Comparison of ENCODE assay signal across 1 cellular context in genomic region chr14:75283884-75284563, GRCh38.
A peak's percentile ranks its signal among the peaks of the same experiment; 100 is the strongest.
TF ChIP-seq lines count a peak whose summit lies in the region.

No MANE protein-coding gene starts in this region.

TF ChIP-seq in K562, 482 proteins besides CTCF, POLR2A, EP300 and RAD21 (continued from another document and continues in another):
- no peak for TF ChIP-seq ZNF395 (CRISPR knock-in tag; IDR thresholded peaks at IDR 0.05)
- no peak for TF ChIP-seq RREB1 (CRISPR knock-in tag; IDR thresholded peaks at IDR 0.05)
- no peak for TF ChIP-seq STAT5A (IDR thresholded peaks at IDR 0.05; ENCODE audit: borderline replicate concordance, low read length)
- TF ChIP-seq ZNF324 (CRISPR knock-in tag; IDR thresholded peaks at IDR 0.05), result no peak
- peak; percentile 68; the same call in 1 of the 2 replicates for TF ChIP-seq BACH1 (tag; IDR thresholded peaks at IDR 0.05)
- TF ChIP-seq MED1 (CRISPR knock-in tag; IDR thresholded peaks at IDR 0.05; ENCODE audit: borderline replicate concordance), result no peak
- TF ChIP-seq U2AF2 (optimal IDR thresholded peaks at IDR 0.05; ENCODE audit: low read depth, low read length), result no peak
- TF ChIP-seq PHTF2 (CRISPR knock-in tag; IDR thresholded peaks at IDR 0.05), result no peak
- no peak for TF ChIP-seq GTF2F1 (IDR thresholded peaks at IDR 0.05; ENCODE audit: low read depth, low read length)
- TF ChIP-seq CHAMP1 (IDR thresholded peaks at IDR 0.05), result no peak; the same call in 1 of the 2 replicates
- TF ChIP-seq ZNF512 (tag; IDR thresholded peaks at IDR 0.05), result no peak
- TF ChIP-seq PHF21A (IDR thresholded peaks at IDR 0.05; ENCODE audit: borderline replicate concordance, low read depth), result no peak
- TF ChIP-seq CEBPZ (IDR thresholded peaks at IDR 0.05; ENCODE audit: borderline replicate concordance, low read depth, low read length), result no peak
- no peak for TF ChIP-seq SETDB1 (IDR thresholded peaks at IDR 0.05; ENCODE audit: low read length)
- peak; percentile 12; the same call in 1 of the 2 replicates for TF ChIP-seq SMARCA5 (IDR thresholded peaks at IDR 0.05)
- no peak for TF ChIP-seq MCM7 (IDR thresholded peaks at IDR 0.05)
- no peak for TF ChIP-seq THRA (IDR thresholded peaks at IDR 0.05)
- 0 out of 2 replicates have a peak, but pooled peaks have one; percentile 29 for TF ChIP-seq RNF2 (IDR thresholded peaks at IDR 0.05)
- peak in 1 of 3 experiments; percentile 55 for TF ChIP-seq YY1 (IDR thresholded peaks at IDR 0.05; ENCODE audit: borderline replicate concordance in 1 of 3, control insufficient read depth in 1 of 3, extremely low read depth in 1 of 3, insufficient read depth in 3 of 3, insufficient read length in 1 of 3, insufficient replicate concordance in 2 of 3, low read depth in 1 of 3, low read length in 2 of 3)
- TF ChIP-seq HDAC6 (IDR thresholded peaks at IDR 0.05; ENCODE audit: low read depth, low read length), result no peak
- TF ChIP-seq MYNN (IDR thresholded peaks at IDR 0.05), result peak; percentile 81
- TF ChIP-seq MYNN (CRISPR knock-in tag; IDR thresholded peaks at IDR 0.05), result no peak
- TF ChIP-seq CGGBP1 (CRISPR knock-in tag; IDR thresholded peaks at IDR 0.05), result no peak
- peak; percentile 1 for TF ChIP-seq RBM25 (IDR thresholded peaks at IDR 0.05; ENCODE audit: low read depth, low read length, severe bottlenecking)
- TF ChIP-seq NFXL1 (CRISPR knock-in tag; IDR thresholded peaks at IDR 0.05), result no peak
- TF ChIP-seq NCOA2 (IDR thresholded peaks at IDR 0.05; ENCODE audit: partially characterized antibody in 2 of 2), result no peak
- TF ChIP-seq CREM (IDR thresholded peaks at IDR 0.05; ENCODE audit: low read depth), result peak; percentile 47; the same call in 1 of the 2 replicates
- no peak for TF ChIP-seq MBD2 (IDR thresholded peaks at IDR 0.05; ENCODE audit: borderline replicate concordance, low read depth)
- no peak for TF ChIP-seq ZNF589 (CRISPR knock-in tag; IDR thresholded peaks at IDR 0.05; ENCODE audit: low read depth)
- no peak for TF ChIP-seq RERE (CRISPR knock-in tag; IDR thresholded peaks at IDR 0.05; ENCODE audit: borderline replicate concordance)
- TF ChIP-seq ATF7 (IDR thresholded peaks at IDR 0.05), result peak; percentile 34
- no peak for TF ChIP-seq SMAD1 (IDR thresholded peaks at IDR 0.05; ENCODE audit: low read depth, low read length, partially characterized antibody)
- no peak for TF ChIP-seq ZBTB12 (CRISPR knock-in tag; IDR thresholded peaks at IDR 0.05)
- TF ChIP-seq SMARCE1 (IDR thresholded peaks at IDR 0.05), result peak; percentile 69
- TF ChIP-seq ETV1 (tag; conservative IDR thresholded peaks at IDR 0.05; ENCODE audit: low read depth), result peak; percentile 46; the same call in 1 of the 2 replicates
